Comparison of ENCODE assay signal across 18 cellular contexts in the genomic region with DNA sequence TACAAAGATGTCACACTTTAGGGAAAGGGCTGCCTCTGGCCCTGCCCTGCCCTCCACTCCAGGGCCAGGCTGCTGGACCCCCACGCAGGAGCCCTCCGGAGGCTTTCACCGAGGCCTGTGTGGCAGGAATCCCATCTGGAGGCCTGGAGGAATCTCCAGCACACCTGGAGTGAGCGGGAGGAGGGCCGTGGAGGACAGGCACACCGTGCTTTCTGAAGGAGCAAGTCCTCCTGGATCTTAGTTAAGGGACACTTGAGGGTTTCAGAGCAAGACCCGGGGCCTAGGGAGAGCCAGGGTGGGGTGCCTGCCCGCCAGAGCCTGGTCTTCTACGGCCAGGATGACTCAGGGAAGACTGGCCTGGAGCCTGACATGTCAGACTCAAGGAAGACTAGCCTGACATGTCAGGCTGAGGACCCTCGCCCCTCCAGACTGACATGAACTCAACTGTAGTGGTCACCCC. TPM values are rescaled to one million over a fixed set of nuclear protein-coding genes. Genes with fewer than 3 reads are reported as not detected.
DNase-seq lines count a peak whose midpoint lies in the region; ATAC-seq and TF ChIP-seq lines count a peak whose summit lies in the region.
"Had no signal": no experiment of that assay in that cellular context is flagged by ENCODE, and none has a peak within 500 bp of the region (broad histone marks: within the 10 kb centered on the region; RNA-seq: fewer than 3 reads in every experiment).

No MANE protein-coding gene starts in this region.

- H3K9me3 ChIP-seq in CD4-positive, alpha-beta T cell (ENCODE audit: control insufficient read depth, low read length), result no peaks in the 10 kb centered on the region
- H3K9me3 ChIP-seq in ovary, result no peaks in the 10 kb centered on the region
- H3K9me3 ChIP-seq in prostate gland, result no peaks in the 10 kb centered on the region
- H3K9me3 ChIP-seq in esophagus muscularis mucosa, result no peaks in the 10 kb centered on the region
- H3K9me3 ChIP-seq: HAP-1 had no signal

- TF ChIP-seq POLR2A in ovary (IDR thresholded peaks at IDR 0.05) (no peak), prostate gland (IDR thresholded peaks at IDR 0.05) (no peak), esophagus muscularis mucosa (IDR thresholded peaks at IDR 0.05; ENCODE audit: low read depth) (no peak)

- no peak overlapping the region for H3K27ac ChIP-seq in CD4-positive, alpha-beta T cell (ENCODE audit: low read depth, low read length)
- H3K27ac ChIP-seq in RWPE1, result peak overlapping the region; percentile 92
- H3K27ac ChIP-seq in ovary, result no peak overlapping the region
- H3K27ac ChIP-seq in prostate gland, result no peak overlapping the region
- H3K27ac ChIP-seq in esophagus muscularis mucosa (replicated peaks in 1 of 4), result no peak overlapping the region
- H3K27ac ChIP-seq: foreskin keratinocyte, SK-N-MC had no signal

- peaks cover 23% of the 10 kb centered on the region for H3K36me3 Mint-ChIP-seq in CD4-positive, alpha-beta T cell (ENCODE audit: low read depth)
- H3K36me3 Mint-ChIP-seq in glutamatergic neuron (ENCODE audit: unreplicated experiment), result no peaks in the 10 kb centered on the region

- CTCF ChIA-PET in CD4-positive, alpha-beta T cell (lab: Charles Lee), result no interaction called here
- CTCF ChIA-PET in RWPE1 (lab: Yijun Ruan, JAX), result no interaction called here

- H3K9me3 Mint-ChIP-seq in CD4-positive, alpha-beta T cell, result no peaks in the 10 kb centered on the region
- peaks cover 5% of the 10 kb centered on the region for H3K9me3 Mint-ChIP-seq in glutamatergic neuron (ENCODE audit: unreplicated experiment)

- peaks cover 2% of the 10 kb centered on the region for H3K4me1 Mint-ChIP-seq in CD4-positive, alpha-beta T cell (ENCODE audit: low read depth)
- peaks cover 4% of the 10 kb centered on the region for H3K4me1 Mint-ChIP-seq in glutamatergic neuron (ENCODE audit: low read depth, unreplicated experiment)

- no peak for ATAC-seq in CD4-positive, alpha-beta T cell (ENCODE audit: poor library complexity)
- no peak for ATAC-seq in GM19452 (IDR thresholded peaks at IDR 0.05; ENCODE audit: unreplicated experiment)
- ATAC-seq: foreskin keratinocyte, GM12878 had no signal

- no peaks in the 10 kb centered on the region for H3K36me3 ChIP-seq in ovary
- peaks cover 5 to 15% of the 10 kb centered on the region in 2 donors for H3K36me3 ChIP-seq in prostate gland
- H3K36me3 ChIP-seq in esophagus muscularis mucosa, result peaks cover 8 to 20% (median 14%) of the 10 kb centered on the region in 4 donors

- peak overlapping the region; percentile 87 for H3K4me3 Mint-ChIP-seq in CD4-positive, alpha-beta T cell
- peak overlapping the region; percentile 68 for H3K4me3 Mint-ChIP-seq in glutamatergic neuron (ENCODE audit: unreplicated experiment)

- whole genome bisulfite sequencing in ovary, 3 donors, result 83 to 89% (median 85%) methylated on average over 10 of the region's 10 CpGs
- 86% methylated on average over 10 of the region's 10 CpGs for WGBS in prostate gland
- 63% methylated on average over 2 of the region's 10 CpGs for WGBS in esophagus muscularis mucosa

- H3K4me3 ChIP-seq in ovary (no peak overlapping the region), prostate gland (no peak overlapping the region), esophagus muscularis mucosa (no peak overlapping the region)
- H3K4me3 ChIP-seq: HAP-1, SK-N-MC had no signal

- intact Hi-C loops in CD4-positive, alpha-beta T cell (cut with DNase I, micrococcal nuclease), result loop anchor here in 1 of 2 experiments (2.0 kb wide), 1 partner anchor 34 kb away; no protein-coding TSS in a partner anchor
- intact Hi-C loops in ovary (cut with DNase I) (loop anchor here in 1 of 4 donors (10.0 kb wide), 1 partner anchor 236 kb away; no protein-coding TSS in a partner anchor), prostate gland (cut with DNase I) (loop anchor here (2.0 kb wide), 1 partner anchor 22 kb away; no protein-coding TSS in a partner anchor), esophagus muscularis mucosa (cut with DNase I) (no loop called here)

- TF ChIP-seq EP300 in ovary (IDR thresholded peaks at IDR 0.05) (no peak), esophagus muscularis mucosa (IDR thresholded peaks at IDR 0.05) (no peak)

- no peaks in the 10 kb centered on the region for H3K27me3 Mint-ChIP-seq in CD4-positive, alpha-beta T cell
- peaks cover 4% of the 10 kb centered on the region for H3K27me3 Mint-ChIP-seq in glutamatergic neuron (ENCODE audit: unreplicated experiment)

- no peaks in the 10 kb centered on the region for H3K27me3 ChIP-seq in CD4-positive, alpha-beta T cell (ENCODE audit: control insufficient read depth, insufficient read depth, low read length)
- H3K27me3 ChIP-seq in ovary (no peaks in the 10 kb centered on the region), prostate gland (replicated peaks; ENCODE audit: insufficient read depth) (no peaks in the 10 kb centered on the region), esophagus muscularis mucosa (no peaks in the 10 kb centered on the region)
- H3K27me3 ChIP-seq: foreskin keratinocyte had no signal

- no peak for TF ChIP-seq CTCF in CD4-positive, alpha-beta T cell (IDR thresholded peaks at IDR 0.05)
- no peak for TF ChIP-seq CTCF in RWPE1 (conservative IDR thresholded peaks at IDR 0.05; ENCODE audit: low read depth)
- TF ChIP-seq CTCF in glutamatergic neuron (IDR thresholded peaks at IDR 0.05; ENCODE audit: partially characterized antibody, unreplicated experiment), result no peak
- TF ChIP-seq CTCF in ovary (IDR thresholded peaks at IDR 0.05), result no peak
- TF ChIP-seq CTCF in prostate gland (IDR thresholded peaks at IDR 0.05), result no peak
- TF ChIP-seq CTCF in esophagus muscularis mucosa (IDR thresholded peaks at IDR 0.05), result no peak

- H3K4me1 ChIP-seq in ovary (ENCODE audit: insufficient read depth) (peaks cover 7% of the 10 kb centered on the region), prostate gland (replicated peaks) (peaks cover 33% of the 10 kb centered on the region), esophagus muscularis mucosa (peaks cover 43 to 60% (median 52%) of the 10 kb centered on the region in 4 donors)
- H3K4me1 ChIP-seq: foreskin keratinocyte had no signal

- H3K27ac Mint-ChIP-seq in CD4-positive, alpha-beta T cell, result peak overlapping the region; percentile 85
- no peak overlapping the region for H3K27ac Mint-ChIP-seq in glutamatergic neuron (ENCODE audit: unreplicated experiment)

- DNase-seq in CD4-positive, alpha-beta T cell, result peak in 1 of 10 experiments; percentile 4
- no peak for DNase-seq in RWPE1 (ENCODE audit: low spot score)
- DNase-seq in glutamatergic neuron, result peak; percentile 11
- peak in 3 of 5 donors; percentile 27 to 35 (median 29) for DNase-seq in ovary
- no peak for DNase-seq in prostate gland (ENCODE audit: low spot score)
- DNase-seq in DMS153 treated with DMSO at 0.1 percent for 48 hours (lab: John Stamatoyannopoulos, UW; ENCODE audit: unreplicated experiment), result no peak
- DNase-seq in esophagus muscularis mucosa (ENCODE audit: extremely low spot score), result no peak
- DNase-seq: activated CD4-positive, CD25-positive, alpha-beta regulatory T cell treated with anti-CD3 and anti-CD28 coated beads, Interleukin-2, amount 50 U/mL, for 72 hours; amniotic stem cell; foreskin keratinocyte; islet precursor cell; NCI-H1694; stimulated activated naive CD4-positive, alpha-beta T cell treated with Interleukin-2 at 50 U/mL for 16 hours had no signal

- POLR2A ChIA-PET in CD4-positive, alpha-beta T cell (lab: Charles Lee), result interaction anchor here (2.3 to 5.9 kb wide), 2 partner anchors 18 to 22 kb away, joined by 13 to 92 read pairs; no protein-coding TSS in a partner anchor
- POLR2A ChIA-PET in RWPE1 (lab: Yijun Ruan, JAX; ENCODE audit: low non-redundant PET), result no interaction called here

RNA-seq across cellular contexts. Expression of gene PIM3, which starts 2.1 kb away (rescaled TPM):
- total RNA-seq in CD4-positive, alpha-beta T cell, result 100 to 1,000 TPM; 224 to 230 TPM
- 32.3 TPM for total RNA-seq in glutamatergic neuron (ENCODE audit: unreplicated experiment)
- 100 to 1,000 TPM in 1 of 7 donors, 10 to 100 TPM in 6; 29.7 to 291 (median 45.3) TPM for total RNA-seq in ovary
- 10 to 100 TPM in 1 of 2 donors, 1 to 10 TPM in 1; 7.3 to 34.1 TPM for polyA plus RNA-seq in ovary
- total RNA-seq in prostate gland, result 100 to 1,000 TPM; 126 to 183 TPM
- 100 to 1,000 TPM in 1 of 4 donors, 10 to 100 TPM in 3; 36.1 to 106 (median 56.5) TPM for total RNA-seq in esophagus muscularis mucosa

RNA-seq across cellular contexts. Expression of gene CRELD2, which starts 40.1 kb away (rescaled TPM):
- total RNA-seq in CD4-positive, alpha-beta T cell, result 10 to 100 TPM; 21.2 to 23.3 TPM
- total RNA-seq in glutamatergic neuron (ENCODE audit: unreplicated experiment) (24.9 TPM), ovary (10 to 100 TPM; 12.9 to 53.4 (median 27.8) TPM), prostate gland (10 to 100 TPM; 55.1 to 70.1 TPM), esophagus muscularis mucosa (10 to 100 TPM; 32.0 to 38.2 (median 34.2) TPM)
- polyA plus RNA-seq in ovary, result 10 to 100 TPM in 1 of 2 donors, 1 to 10 TPM in 1; 9.5 to 21.4 TPM

RNA-seq across cellular contexts. Expression of gene ALG12, which starts 40.3 kb away (rescaled TPM):
- total RNA-seq in CD4-positive, alpha-beta T cell, result 10 to 100 TPM; 13.5 to 14.6 TPM
- 14.7 TPM for total RNA-seq in glutamatergic neuron (ENCODE audit: unreplicated experiment)
- 10 to 100 TPM; 10.5 to 19.2 (median 15.5) TPM for total RNA-seq in ovary
- polyA plus RNA-seq in ovary, result 10 to 100 TPM in 1 of 2 donors, 1 to 10 TPM in 1; 3.5 to 10.3 TPM
- 10 to 100 TPM; 26.1 to 33.6 TPM for total RNA-seq in prostate gland
- 10 to 100 TPM; 17.7 to 28.0 (median 23.8) TPM for total RNA-seq in esophagus muscularis mucosa

RNA-seq across cellular contexts. Expression of gene IL17REL, which starts 54.1 kb away (rescaled TPM):
- total RNA-seq in CD4-positive, alpha-beta T cell, result not detected
- total RNA-seq in glutamatergic neuron (ENCODE audit: unreplicated experiment), result not detected
- under 1 TPM in 3 of 7 donors, not detected in 4; 0.10 to 0.18 (median 0.10) TPM for total RNA-seq in ovary
- under 1 TPM in 1 of 2 donors, not detected in 1; 0.05 TPM for polyA plus RNA-seq in ovary
- under 1 TPM in 1 of 2 donors, not detected in 1; 0.68 TPM for total RNA-seq in prostate gland
- total RNA-seq in esophagus muscularis mucosa, result not detected
- total RNA-seq: foreskin keratinocyte, GM12878, osteoblast had no signal
- polyA plus RNA-seq: foreskin keratinocyte had no signal

Comparison
In these comparisons a context has a peak if more than half of its experiments do, and no peak if none do; other contexts are left out.
1. DNase-seq: peak in glutamatergic neuron (single experiment) and ovary (3 of 5); none in RWPE1 (single experiment), prostate gland (single experiment), DMS153 treated with DMSO at 0.1 percent for 48 hours (single experiment) and esophagus muscularis mucosa (single experiment).